10 cellular contexts compared by ENCODE assay signal in genomic region chr7:152522551-152522950, GRCh38.
A peak's percentile ranks its signal among the peaks of the same experiment; 100 is the strongest.
DNase-seq lines count a peak whose midpoint lies in the region; ATAC-seq and TF ChIP-seq lines count a peak whose summit lies in the region.
"Had no signal": no experiment of that assay in that cellular context is flagged by ENCODE, and none has a peak within 500 bp of the region (broad histone marks: within the 10 kb centered on the region; RNA-seq: fewer than 3 reads in every experiment).

No MANE protein-coding gene starts in this region.

- H3K36me3 ChIP-seq in duodenal mucosa (ENCODE audit: control insufficient read depth in 1 of 2, insufficient read depth in 2 of 2, low read length in 2 of 2) (no peaks in the 10 kb centered on the region), osteoblast (ENCODE audit: insufficient read depth, low read length) (no peaks in the 10 kb centered on the region)

- no peaks in the 10 kb centered on the region for H4K20me1 ChIP-seq in osteoblast (ENCODE audit: insufficient read depth, low read length)

- H3K27me3 ChIP-seq in duodenal mucosa (ENCODE audit: control insufficient read depth in 1 of 2, insufficient read depth in 2 of 2, low read length in 2 of 2) = no peaks in the 10 kb centered on the region
- H3K27me3 ChIP-seq in osteoblast (ENCODE audit: insufficient read depth, low read length) = peaks cover 5% of the 10 kb centered on the region

- H3K9me3 ChIP-seq in duodenal mucosa (ENCODE audit: control insufficient read depth in 1 of 2, low read length in 2 of 2) (no peaks in the 10 kb centered on the region), osteoblast (ENCODE audit: low read depth, low read length) (no peaks in the 10 kb centered on the region)

- CTCF ChIA-PET in RWPE1 (lab: Yijun Ruan, JAX) = interaction anchor here (0.7 kb wide), 1 partner anchor 49 kb away, joined by 9 read pairs; no protein-coding TSS in a partner anchor

- no peak for ATAC-seq in GM21381 (IDR thresholded peaks at IDR 0.05; ENCODE audit: unreplicated experiment)
- ATAC-seq in HG02571 (IDR thresholded peaks at IDR 0.05; ENCODE audit: unreplicated experiment) = no peak
- no peak for ATAC-seq in GM21423 (IDR thresholded peaks at IDR 0.05; ENCODE audit: unreplicated experiment)
- ATAC-seq: activated CD8-positive, alpha-beta memory T cell treated with anti-CD3 and anti-CD28 coated beads, Interleukin-2, amount 10 ng/mL, durations not matched to agents 7 days and 5 days had no signal

- TF ChIP-seq CTCF in osteoblast (IDR thresholded peaks at IDR 0.05; ENCODE audit: extremely low read depth, low read depth, low read length) (no peak), RWPE1 (conservative IDR thresholded peaks at IDR 0.05; ENCODE audit: low read depth) (no peak)

- H3K79me2 ChIP-seq in osteoblast (ENCODE audit: insufficient read depth, low read length) = no peaks in the 10 kb centered on the region

- H3K4me1 ChIP-seq in duodenal mucosa (ENCODE audit: control insufficient read depth in 1 of 2, insufficient read depth in 2 of 2, low read length in 2 of 2) = peaks cover 5 to 10% of the 10 kb centered on the region in 2 donors
- H3K4me1 ChIP-seq in osteoblast (ENCODE audit: insufficient read depth, low read length) = no peaks in the 10 kb centered on the region

- no peak overlapping the region for H3K9ac ChIP-seq in duodenal mucosa (ENCODE audit: low read depth in 1 of 2, low read length in 2 of 2)

- DNase-seq in D341Med (ENCODE audit: low spot score) (peak; percentile 80), NCI-H345 (lab: John Stamatoyannopoulos, UW) (peak; percentile 60), osteoblast (ENCODE audit: insufficient read length, low spot score, missing footprints) (peak; percentile 75), RWPE1 (ENCODE audit: low spot score) (no peak)
- DNase-seq: activated CD8-positive, alpha-beta memory T cell treated with anti-CD3 and anti-CD28 coated beads, Interleukin-2, amount 10 ng/mL, durations not matched to agents 7 days and 5 days; NCI-H1436 had no signal

- POLR2A ChIA-PET in RWPE1 (lab: Yijun Ruan, JAX; ENCODE audit: low non-redundant PET) = no interaction called here

- H3K4me2 ChIP-seq in osteoblast (ENCODE audit: insufficient read depth, low read length) = peak overlapping the region; percentile 65

- H3K4me3 ChIP-seq in duodenal mucosa (ENCODE audit: low read depth in 1 of 2, low read length in 2 of 2) = peak overlapping the region; percentile 36 to 37
- peak overlapping the region; percentile 25 for H3K4me3 ChIP-seq in osteoblast (ENCODE audit: insufficient read depth, low read length)

- H3K27ac ChIP-seq in duodenal mucosa (ENCODE audit: low read depth, low read length) = no peak overlapping the region
- no peak overlapping the region for H3K27ac ChIP-seq in osteoblast (ENCODE audit: low read depth, low read length)
- no peak overlapping the region for H3K27ac ChIP-seq in RWPE1

- peak overlapping the region; percentile 50 for H2AFZ ChIP-seq in osteoblast (ENCODE audit: low read length)
